In genomic region chr2:64019975-64020281, GRCh38 we compare ENCODE assay signal across 8 cellular contexts.
A peak's percentile ranks its signal among the peaks of the same experiment; 100 is the strongest.
DNase-seq lines count a peak whose midpoint lies in the region; ATAC-seq and TF ChIP-seq lines count a peak whose summit lies in the region.

No MANE protein-coding gene starts in this region.

- H3K4me1 Mint-ChIP-seq in stimulated activated naive CD8-positive, alpha-beta T cell treated with anti-CD3 and anti-CD28 coated beads, Interleukin-15, amount 100 ng/mL, for 72 hours = peaks cover 38% of the 10 kb centered on the region

- H3K9ac ChIP-seq in iPS-15b (ENCODE audit: low read depth, low read length) = no peak overlapping the region

- peak overlapping the region; percentile 81 for H3K4me3 ChIP-seq in iPS-15b (ENCODE audit: low read depth, low read length)

- peaks cover 8% of the 10 kb centered on the region for H3K4me1 ChIP-seq in iPS-15b (ENCODE audit: control insufficient read depth, insufficient read depth, low read length)

- H3K9me3 Mint-ChIP-seq in stimulated activated naive CD8-positive, alpha-beta T cell treated with anti-CD3 and anti-CD28 coated beads, Interleukin-15, amount 100 ng/mL, for 72 hours = no peaks in the 10 kb centered on the region

- DNase-seq in NCI-H2171 treated with DMSO at 0.1 percent for 48 hours (lab: John Stamatoyannopoulos, UW) (peak; percentile 52), NCI-H2171 (lab: John Stamatoyannopoulos, UW) (no peak), NCI-H1436 treated with DMSO at 0.1 percent for 48 hours (lab: John Stamatoyannopoulos, UW) (no peak)
- DNase-seq in stimulated activated naive CD8-positive, alpha-beta T cell treated with anti-CD3 and anti-CD28 coated beads, Interleukin-15, amount 100 ng/mL, for 72 hours = no peak

- no peaks in the 10 kb centered on the region for H3K9me3 ChIP-seq in iPS-15b (ENCODE audit: control insufficient read depth, insufficient read depth, low read length)

- no peaks in the 10 kb centered on the region for H3K36me3 ChIP-seq in iPS-15b (ENCODE audit: control insufficient read depth, insufficient read depth, low read length)

- TF ChIP-seq CTCF in VCaP (conservative IDR thresholded peaks at IDR 0.05) = no peak

- no peaks in the 10 kb centered on the region for H3K27me3 Mint-ChIP-seq in stimulated activated naive CD8-positive, alpha-beta T cell treated with anti-CD3 and anti-CD28 coated beads, Interleukin-15, amount 100 ng/mL, for 72 hours

- no peak for ATAC-seq in stimulated activated naive CD8-positive, alpha-beta T cell treated with anti-CD3 and anti-CD28 coated beads, Interleukin-15, amount 100 ng/mL, for 72 hours
- ATAC-seq in HG03565 (IDR thresholded peaks at IDR 0.05; ENCODE audit: unreplicated experiment) (no peak), GM19397 (IDR thresholded peaks at IDR 0.05; ENCODE audit: unreplicated experiment) (no peak)

- H3K4me3 Mint-ChIP-seq in stimulated activated naive CD8-positive, alpha-beta T cell treated with anti-CD3 and anti-CD28 coated beads, Interleukin-15, amount 100 ng/mL, for 72 hours = peak overlapping the region; percentile 93 to 99

- no peaks in the 10 kb centered on the region for H3K27me3 ChIP-seq in iPS-15b (ENCODE audit: control insufficient read depth, insufficient read depth, low read length)

- peak overlapping the region; percentile 97 for H3K27ac ChIP-seq in VCaP

- H3K27ac Mint-ChIP-seq in stimulated activated naive CD8-positive, alpha-beta T cell treated with anti-CD3 and anti-CD28 coated beads, Interleukin-15, amount 100 ng/mL, for 72 hours = peak overlapping the region; percentile 97 to 100
